Comparison of ENCODE assay signal across 8 cellular contexts in the genomic region with DNA sequence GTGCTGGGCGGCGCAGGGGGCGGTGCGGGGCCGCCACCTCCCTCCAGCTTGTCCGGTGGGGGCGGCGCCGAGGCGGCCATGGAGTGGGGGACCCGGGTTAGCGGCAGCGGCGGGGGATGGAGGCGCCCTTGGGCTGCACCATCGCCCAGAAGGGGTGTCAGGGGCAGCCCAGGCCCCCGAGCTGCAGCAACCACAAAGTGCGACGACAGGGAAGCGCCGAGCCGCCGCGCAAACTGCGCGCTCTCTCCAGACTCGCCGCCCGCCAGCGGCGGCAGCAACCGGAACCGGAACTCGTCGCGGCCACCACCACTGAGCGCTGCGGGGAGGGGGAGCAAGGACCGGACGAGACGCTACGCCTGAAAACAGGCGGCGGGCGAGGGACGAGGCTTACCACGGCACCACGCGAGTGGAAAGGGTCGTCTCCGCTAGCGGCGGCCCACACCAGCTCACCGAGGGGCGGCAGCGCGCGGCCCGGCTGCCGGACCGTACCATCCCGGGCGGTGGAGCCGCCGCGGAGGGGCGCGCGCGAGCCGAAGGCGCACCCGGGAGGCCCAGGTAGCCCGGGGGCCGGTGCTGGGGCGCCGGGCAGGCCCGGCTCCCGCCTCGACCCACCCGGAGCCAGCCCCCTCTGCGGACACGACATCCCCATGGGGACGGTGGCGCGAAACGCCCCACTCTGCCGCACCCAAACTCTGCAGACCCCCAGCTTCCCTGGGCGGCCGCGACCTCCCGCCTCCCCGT. TPM values are rescaled to one million over a fixed set of nuclear protein-coding genes. Genes with fewer than 3 reads are reported as not detected.
A peak's percentile ranks its signal among the peaks of the same experiment; 100 is the strongest.
DNase-seq lines count a peak whose midpoint lies in the region; ATAC-seq and TF ChIP-seq lines count a peak whose summit lies in the region.

A gene with protein sequence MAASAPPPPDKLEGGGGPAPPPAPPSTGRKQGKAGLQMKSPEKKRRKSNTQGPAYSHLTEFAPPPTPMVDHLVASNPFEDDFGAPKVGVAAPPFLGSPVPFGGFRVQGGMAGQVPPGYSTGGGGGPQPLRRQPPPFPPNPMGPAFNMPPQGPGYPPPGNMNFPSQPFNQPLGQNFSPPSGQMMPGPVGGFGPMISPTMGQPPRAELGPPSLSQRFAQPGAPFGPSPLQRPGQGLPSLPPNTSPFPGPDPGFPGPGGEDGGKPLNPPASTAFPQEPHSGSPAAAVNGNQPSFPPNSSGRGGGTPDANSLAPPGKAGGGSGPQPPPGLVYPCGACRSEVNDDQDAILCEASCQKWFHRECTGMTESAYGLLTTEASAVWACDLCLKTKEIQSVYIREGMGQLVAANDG (minus strand): TSS at position 286 of the 741 bp plus-strand sequence. CDS start 206 bp downstream, at position 80.

- no peaks in the 10 kb centered on the region for H3K27me3 Mint-ChIP-seq in natural killer cell (ENCODE audit: low read depth in 2 of 2)
- H3K27me3 Mint-ChIP-seq in stimulated activated naive CD8-positive, alpha-beta T cell treated with anti-CD3 and anti-CD28 coated beads, Interleukin-15, amount 100 ng/mL, for 72 hours = no peaks in the 10 kb centered on the region

- peak within 1 kb of the TSS; percentile 98 for H2AFZ ChIP-seq in IMR-90 (replicated peaks; ENCODE audit: low read length, poor library complexity)

- H2BK15ac ChIP-seq in IMR-90 (ENCODE audit: low read depth, low read length) = no peak within 1 kb of the TSS; the same call in 2 of the 3 replicates

- peak within 1 kb of the TSS; percentile 95 for H3K18ac ChIP-seq in IMR-90 (ENCODE audit: low read depth, low read length)

- peaks cover 19 to 29% of the 10 kb centered on the region in 2 donors for H3K4me1 Mint-ChIP-seq in natural killer cell
- peaks cover 70% of the 10 kb centered on the region for H3K4me1 Mint-ChIP-seq in stimulated activated naive CD8-positive, alpha-beta T cell treated with anti-CD3 and anti-CD28 coated beads, Interleukin-15, amount 100 ng/mL, for 72 hours

- peak; percentile 54 for ATAC-seq in GM21515 (IDR thresholded peaks at IDR 0.05; ENCODE audit: unreplicated experiment)
- ATAC-seq in IMR-90 (ENCODE audit: low read depth) = peak; percentile 86
- peak; percentile 82 to 90 (median 84) for ATAC-seq in natural killer cell
- peak; percentile 88 for ATAC-seq in stimulated activated naive CD8-positive, alpha-beta T cell treated with anti-CD3 and anti-CD28 coated beads, Interleukin-15, amount 100 ng/mL, for 72 hours

- no peaks in the 10 kb centered on the region for H3K27me3 ChIP-seq in IMR-90 (ENCODE audit: control insufficient read depth, insufficient read depth, low read length)

- H4K5ac ChIP-seq in IMR-90 (ENCODE audit: low read depth, low read length) = peak within 1 kb of the TSS; percentile 89

- peak within 1 kb of the TSS; percentile 91 for H3K4me3 Mint-ChIP-seq in natural killer cell
- H3K4me3 Mint-ChIP-seq in stimulated activated naive CD8-positive, alpha-beta T cell treated with anti-CD3 and anti-CD28 coated beads, Interleukin-15, amount 100 ng/mL, for 72 hours = peak within 1 kb of the TSS; percentile 88 to 92

- peak within 1 kb of the TSS; percentile 98; the same call in 1 of the 2 replicates for H3K23ac ChIP-seq in IMR-90 (ENCODE audit: low read depth, low read length)

- H3K36me3 ChIP-seq in IMR-90 (ENCODE audit: control insufficient read depth, insufficient read depth, low read length) = peaks cover 50% of the 10 kb centered on the region

- WGBS in IMR-90 (ENCODE audit: extremely low coverage in 2 of 2, insufficient read length in 1 of 2), 2 experiments = 0% methylated on average over 50 of the region's 93 CpGs; no CpG with 5 or more reads in 1 of the 2 experiments

- H3K27ac Mint-ChIP-seq in natural killer cell = peak within 1 kb of the TSS; percentile 88
- peak within 1 kb of the TSS; percentile 95 to 96 for H3K27ac Mint-ChIP-seq in stimulated activated naive CD8-positive, alpha-beta T cell treated with anti-CD3 and anti-CD28 coated beads, Interleukin-15, amount 100 ng/mL, for 72 hours

- POLR2A ChIA-PET in IMR-90 (lab: Charles Lee; ENCODE audit: unreplicated experiment) = interaction anchor here (1.2 to 2.5 kb wide), 2 partner anchors 8 to 11 kb away, joined by 10 to 17 read pairs; a partner anchor contains a TSS

- H3K4me2 ChIP-seq in IMR-90 (ENCODE audit: low read depth, low read length) = peak within 1 kb of the TSS; percentile 90

- peak; percentile 40 for TF ChIP-seq POLR2A in IMR-90 (IDR thresholded peaks at IDR 0.05; ENCODE audit: low read depth, low read length)

- H2BK120ac ChIP-seq in IMR-90 (ENCODE audit: low read depth, low read length) = peak within 1 kb of the TSS; percentile 93

- H3K36me3 Mint-ChIP-seq in natural killer cell = no peaks in the 10 kb centered on the region

- peak; percentile 62 for TF ChIP-seq RAD21 in IMR-90 (IDR thresholded peaks at IDR 0.05; ENCODE audit: low read length)

- peak within 1 kb of the TSS; percentile 99 for H3K4ac ChIP-seq in IMR-90 (ENCODE audit: low read depth, low read length)

- H3K79me1 ChIP-seq in IMR-90 (ENCODE audit: low read depth in 1 of 2, low read length in 2 of 2) = peaks cover 25 to 67% of the 10 kb centered on the region in 2 experiments

- intact Hi-C loops in IMR-90 (cut with micrococcal nuclease) = loop anchor here (2.0 kb wide), 2 partner anchors 37 to 123 kb away; no protein-coding TSS in a partner anchor
- intact Hi-C loops in natural killer cell (cut with micrococcal nuclease) = loop anchor here (1.0 to 2.0 kb wide), 2 partner anchors 37 to 56 kb away; no protein-coding TSS in a partner anchor

- peak within 1 kb of the TSS; percentile 100 for H2AK9ac ChIP-seq in IMR-90 (replicated peaks; ENCODE audit: low read depth, low read length, poor library complexity)

- dilution Hi-C loops in IMR-90 (cut with HindIII; ENCODE audit: low sequenced_read_pairs, unreplicated experiment) = no loop called here

- peaks cover 20% of the 10 kb centered on the region for H4K20me1 ChIP-seq in IMR-90 (ENCODE audit: insufficient read depth, low read length)

- no peaks in the 10 kb centered on the region for H3K9me1 ChIP-seq in IMR-90 (ENCODE audit: insufficient read depth, low read length)

- peak within 1 kb of the TSS; percentile 88 to 99 for H4K8ac ChIP-seq in IMR-90 (ENCODE audit: low read depth in 2 of 2, low read length in 2 of 2)

- peak within 1 kb of the TSS; percentile 95 for H2AK5ac ChIP-seq in IMR-90 (ENCODE audit: low read depth, low read length)

- no peak within 1 kb of the TSS for H2BK20ac ChIP-seq in IMR-90 (ENCODE audit: low read depth, low read length)

- DNase-seq in DMS53 (lab: John Stamatoyannopoulos, UW) = peak; percentile 90
- DNase-seq in IMR-90 = peak; percentile 66
- peak; percentile 80 for DNase-seq in RKO (ENCODE audit: low spot score)
- DNase-seq in activated T-helper 1 cell treated with anti-CD3 and anti-CD28 coated beads, Interleukin-2, amount 50 U/mL, for 16 hours (ENCODE audit: low read depth in 1 of 2, low spot score in 1 of 2) = peak; percentile 63 to 74
- peak; percentile 63 for DNase-seq in fibroblast of mammary gland (ENCODE audit: low read depth)
- DNase-seq in natural killer cell = peak; percentile 79
- DNase-seq in stimulated activated naive CD8-positive, alpha-beta T cell treated with anti-CD3 and anti-CD28 coated beads, Interleukin-15, amount 100 ng/mL, for 72 hours = peak; percentile 83 to 86

- H3K4me3 ChIP-seq in IMR-90 (ENCODE audit: insufficient read depth, low read depth, low read length) (peak within 1 kb of the TSS; percentile 86), fibroblast of mammary gland (ENCODE audit: control insufficient read depth, low read depth, low read length) (peak within 1 kb of the TSS; percentile 69)

- peak within 1 kb of the TSS; percentile 96 for H4K91ac ChIP-seq in IMR-90 (ENCODE audit: insufficient read depth, low read depth, low read length)

- H2BK5ac ChIP-seq in IMR-90 (ENCODE audit: low read depth, low read length, poor library complexity, severe bottlenecking) = peak within 1 kb of the TSS; percentile 98

- H3K4me1 ChIP-seq in IMR-90 (ENCODE audit: control insufficient read depth, insufficient read depth, low read length) = peaks cover 9% of the 10 kb centered on the region

- no TSS peak for BruUV-seq in IMR-90 (replicated peaks; lab: Mats Ljungman, UMichigan)

- in situ Hi-C loops in IMR-90 (cut with MboI; ENCODE audit: low sequenced_read_pairs) = no loop called here

- CTCF ChIA-PET in IMR-90 (lab: Yijun Ruan, JAX) = interaction anchor here (0.9 to 1.6 kb wide), 6 partner anchors 9 to 123 kb away, joined by 3 to 11 read pairs (median 3); a partner anchor contains a TSS

- TF ChIP-seq CTCF in IMR-90 (conservative IDR thresholded peaks at IDR 0.05; ENCODE audit: low read depth, low read length) (peak; percentile 69), fibroblast of mammary gland (conservative IDR thresholded peaks at IDR 0.05; ENCODE audit: control insufficient read depth, insufficient read depth, low read depth, low read length) (no peak), natural killer cell (IDR thresholded peaks at IDR 0.05) (peak; percentile 76)

- H3K56ac ChIP-seq in IMR-90 (ENCODE audit: extremely low read depth, insufficient read depth, low read length) = peak within 1 kb of the TSS; percentile 75

- H3K14ac ChIP-seq in IMR-90 (replicated peaks; ENCODE audit: low read depth, low read length) = peak within 1 kb of the TSS; percentile 100

- peak within 1 kb of the TSS; percentile 94 for H3K9ac ChIP-seq in IMR-90 (ENCODE audit: low read depth, low read length)

- H3K9me3 ChIP-seq in IMR-90 (ENCODE audit: control insufficient read depth, insufficient read depth, low read length) = no peaks in the 10 kb centered on the region

- H3K9me3 Mint-ChIP-seq in natural killer cell = no peaks in the 10 kb centered on the region
- no peaks in the 10 kb centered on the region for H3K9me3 Mint-ChIP-seq in stimulated activated naive CD8-positive, alpha-beta T cell treated with anti-CD3 and anti-CD28 coated beads, Interleukin-15, amount 100 ng/mL, for 72 hours

- peak within 1 kb of the TSS; percentile 96 for H3K27ac ChIP-seq in IMR-90 (ENCODE audit: insufficient read depth, low read length)

TF ChIP-seq in IMR-90, 13 proteins besides CTCF, POLR2A, EP300 and RAD21 (continues in another document):
- TF ChIP-seq, protein P1, sequence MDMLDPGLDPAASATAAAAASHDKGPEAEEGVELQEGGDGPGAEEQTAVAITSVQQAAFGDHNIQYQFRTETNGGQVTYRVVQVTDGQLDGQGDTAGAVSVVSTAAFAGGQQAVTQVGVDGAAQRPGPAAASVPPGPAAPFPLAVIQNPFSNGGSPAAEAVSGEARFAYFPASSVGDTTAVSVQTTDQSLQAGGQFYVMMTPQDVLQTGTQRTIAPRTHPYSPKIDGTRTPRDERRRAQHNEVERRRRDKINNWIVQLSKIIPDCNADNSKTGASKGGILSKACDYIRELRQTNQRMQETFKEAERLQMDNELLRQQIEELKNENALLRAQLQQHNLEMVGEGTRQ (IDR thresholded peaks at IDR 0.05; ENCODE audit: low read depth, low read length) = no peak
- no peak for TF ChIP-seq RFX5 (IDR thresholded peaks at IDR 0.05; ENCODE audit: low read depth, low read length)
- TF ChIP-seq SMC3 (IDR thresholded peaks at IDR 0.05; ENCODE audit: low read depth, low read length) = peak; percentile 45
- no peak for TF ChIP-seq RCOR1 (IDR thresholded peaks at IDR 0.05; ENCODE audit: insufficient replicate concordance, low read length)

RNA-seq across cellular contexts. Expression of the gene that starts here (rescaled TPM):
- total RNA-seq in IMR-90 (2012; rRNA removed) = 5.3 and 5.4 TPM in 2 replicates
- polyA plus RNA-seq in IMR-90 (2012; rRNA removed) = 12.3 and 14.8 TPM in 2 replicates
- polyA plus RNA-seq in IMR-90 (2012; cell fraction: cytosol; rRNA removed) = 7.8 and 8.6 TPM in 2 replicates
- polyA plus RNA-seq in IMR-90 (2012; cell fraction: nucleus; rRNA removed; ENCODE audit: low replicate concordance) = 28.6 and 31.8 TPM in 2 replicates
- total RNA-seq in natural killer cell = 10 to 100 TPM; 21.6 to 32.1 (median 27.5) TPM

Comparison
In these comparisons a context has a peak if more than half of its experiments do, and no peak if none do; other contexts are left out.
1. Peak in every context shown above with its lines: DNase-seq, ATAC-seq, H3K4me3 ChIP-seq and H3K27ac ChIP-seq.